Comparison of ENCODE assay signal across 25 cellular contexts in the genomic region with DNA sequence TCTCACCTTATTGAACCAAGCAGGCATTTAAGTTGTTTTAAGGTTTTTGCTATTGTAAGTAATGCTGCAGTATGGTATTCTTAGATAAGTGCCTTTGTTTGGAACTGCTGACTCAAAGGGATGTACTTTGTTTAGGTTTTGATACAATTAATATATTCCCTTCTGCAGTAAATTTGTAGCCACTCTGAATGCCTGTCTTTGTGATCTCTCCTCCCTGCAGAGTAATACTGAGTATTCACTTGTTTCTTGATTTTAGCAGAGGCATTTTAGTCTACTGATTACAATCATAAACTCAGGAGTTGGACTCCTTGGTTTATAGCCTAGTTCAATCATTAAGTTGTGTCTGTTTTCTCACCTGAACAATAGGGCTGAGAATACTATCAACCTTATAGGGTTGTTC. TPM values are rescaled to one million over a fixed set of nuclear protein-coding genes. Genes with fewer than 3 reads are reported as not detected.
DNase-seq lines count a peak whose midpoint lies in the region; ATAC-seq, FAIRE-seq and TF ChIP-seq lines count a peak whose summit lies in the region.
"Had no signal": no experiment of that assay in that cellular context is flagged by ENCODE, and none has a peak within 500 bp of the region (broad histone marks: within the 10 kb centered on the region; RNA-seq: fewer than 3 reads in every experiment).

No MANE protein-coding gene starts in this region.

- ATAC-seq in left colon (peak; percentile 81), gastroesophageal sphincter (no peak), GM18873 (IDR thresholded peaks at IDR 0.05; ENCODE audit: low FRiP score, unreplicated experiment) (no peak), GM21526 (IDR thresholded peaks at IDR 0.05; ENCODE audit: low FRiP score, unreplicated experiment) (no peak)
- ATAC-seq: PC-3 had no signal

- DNase-seq in GM19239 (ENCODE audit: insufficient read length, low spot score): no peak
- no peak for DNase-seq in left colon
- DNase-seq in testis: no peak
- DNase-seq: Calu3; CD8-positive, alpha-beta memory T cell; DND-41; GOT3; HFFc6; KG1; MG63; NCI-H1105 treated with DMSO at 0.1 percent for 48 hours; NCI-H146; NCI-H2029; NCI-H446 treated with DMSO at 0.1 percent for 48 hours; NCI-H526; NCI-H82; NK-92 treated with Interleukin-12 subunit alpha and Interleukin-12 subunit beta, amount 100 ng/mL, for 24 hours; PC-3; SK-N-SH had no signal

- H3K27me3 ChIP-seq in testis (no peaks in the 10 kb centered on the region), gastroesophageal sphincter (no peaks in the 10 kb centered on the region)
- H3K27me3 ChIP-seq: MG63 had no signal

- H3K36me3 ChIP-seq in testis (ENCODE audit: low read depth, missing control alignments): no peaks in the 10 kb centered on the region
- H3K36me3 ChIP-seq in gastroesophageal sphincter: no peaks in the 10 kb centered on the region
- H3K36me3 ChIP-seq: HAP-1, MG63 had no signal

- TF ChIP-seq CTCF in testis (IDR thresholded peaks at IDR 0.05) (no peak), gastroesophageal sphincter (IDR thresholded peaks at IDR 0.05) (no peak)

- peak overlapping the region; percentile 77 for H3K27ac ChIP-seq in angular gyrus (ENCODE audit: low read depth, low read length)
- H3K27ac ChIP-seq in testis: peak overlapping the region; percentile 1 to 27
- H3K27ac ChIP-seq in gastroesophageal sphincter: no peak overlapping the region

- FAIRE-seq in GM19239 (lab: Jason Lieb, UNC): peak; percentile 35
- FAIRE-seq: GM12892 had no signal

- TF ChIP-seq EP300 in gastroesophageal sphincter (IDR thresholded peaks at IDR 0.05): no peak

- no peak for TF ChIP-seq POLR2A in testis (IDR thresholded peaks at IDR 0.05)
- no peak for TF ChIP-seq POLR2A in gastroesophageal sphincter (IDR thresholded peaks at IDR 0.05)

- no peak overlapping the region for H3K4me3 ChIP-seq in testis
- H3K4me3 ChIP-seq in gastroesophageal sphincter: no peak overlapping the region
- H3K4me3 ChIP-seq: HAP-1, MG63 had no signal

- intact Hi-C loops in left colon (cut with DNase I, micrococcal nuclease): no loop called here
- intact Hi-C loops in testis (cut with DNase I; ENCODE audit: low total_unique reads): no loop called here

- H3K4me1 ChIP-seq in testis: peaks cover 16% of the 10 kb centered on the region
- peaks cover 11 to 94% (median 31%) of the 10 kb centered on the region in 3 donors for H3K4me1 ChIP-seq in gastroesophageal sphincter
- H3K4me1 ChIP-seq: HAP-1 had no signal

- H3K9me3 ChIP-seq in testis: no peaks in the 10 kb centered on the region
- no peaks in the 10 kb centered on the region for H3K9me3 ChIP-seq in gastroesophageal sphincter
- H3K9me3 ChIP-seq: HAP-1, MG63, SK-N-SH had no signal

RNA-seq across cellular contexts. Expression of a gene that starts 13.4 kb away (rescaled TPM):
- total RNA-seq in left colon (10 to 100 TPM; 33.4 to 42.6 TPM), testis (10 to 100 TPM; 65.7 to 71.0 TPM), gastroesophageal sphincter (100 to 1,000 TPM in 1 of 4 donors, 10 to 100 TPM in 3; 59.8 to 102 (median 73.9) TPM)
- polyA plus RNA-seq in testis (ENCODE audit: insufficient read depth, low read depth, low replicate concordance): 55.0 TPM

RNA-seq across cellular contexts. Expression of a gene that starts 20.4 kb away (rescaled TPM):
- total RNA-seq in left colon (10 to 100 TPM; 47.9 to 61.5 TPM), testis (10 to 100 TPM; 55.4 to 65.0 TPM), gastroesophageal sphincter (10 to 100 TPM; 21.9 to 52.8 (median 39.2) TPM)
- 121 TPM for polyA plus RNA-seq in testis (ENCODE audit: insufficient read depth, low read depth, low replicate concordance)

RNA-seq across cellular contexts. Expression of a gene that starts 27.3 kb away (rescaled TPM):
- total RNA-seq in left colon (10 to 100 TPM; 64.3 to 81.4 TPM), testis (10 to 100 TPM; 76.3 to 82.8 TPM), gastroesophageal sphincter (100 to 1,000 TPM in 2 of 4 donors, 10 to 100 TPM in 2; 72.6 to 108 (median 97.8) TPM)
- polyA plus RNA-seq in testis (ENCODE audit: insufficient read depth, low read depth, low replicate concordance): 118 TPM

Comparison
In these comparisons a context has a peak if more than half of its experiments do, and no peak if none do; other contexts are left out.
1. H3K27ac ChIP-seq: peak in angular gyrus (single experiment) and testis (2 of 2); none in gastroesophageal sphincter (0 of 4).